ENCODE assay signal across 11 cellular contexts in the genomic region with DNA sequence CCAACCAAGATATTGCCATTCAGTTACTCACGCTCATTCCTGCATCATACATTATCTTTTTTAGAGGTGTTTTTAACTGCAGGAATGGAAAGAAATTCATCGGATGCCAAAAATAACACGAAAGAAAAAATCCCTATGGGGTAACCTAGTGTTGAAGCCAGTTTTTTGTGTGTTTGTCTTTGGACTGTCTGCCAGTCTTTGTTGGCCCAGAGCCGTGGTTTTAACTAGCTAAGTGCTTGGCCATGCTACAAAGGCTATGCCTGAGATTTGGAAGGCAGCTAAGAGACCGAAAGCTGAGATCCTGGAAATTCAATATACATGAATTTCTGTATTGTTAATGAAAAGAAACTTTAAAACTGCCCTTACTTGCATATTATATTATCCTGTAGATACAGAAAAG.
"Had no signal": no experiment of that assay in that cellular context is flagged by ENCODE, and none has a peak within 500 bp of the region (broad histone marks: within the 10 kb centered on the region; RNA-seq: fewer than 3 reads in every experiment).

No MANE protein-coding gene starts in this region.

- ATAC-seq: activated CD8-positive, alpha-beta memory T cell treated with anti-CD3 and anti-CD28 coated beads, Interleukin-2, amount 10 ng/mL, durations not matched to agents 7 days and 5 days had no signal

- DNase-seq: activated CD4-positive, alpha-beta T cell treated with anti-CD3 and anti-CD28 coated beads for 1 hour; activated CD4-positive, alpha-beta T cell treated with anti-CD3 and anti-CD28 coated beads, Interleukin-2, amount 50 U/mL, for 48 hours; activated CD8-positive, alpha-beta memory T cell treated with anti-CD3 and anti-CD28 coated beads, Interleukin-2, amount 10 ng/mL, durations not matched to agents 7 days and 5 days; activated effector memory CD4-positive, alpha-beta T cell treated with Interleukin-2 at 50 U/mL for 16 hours; activated T-cell treated with anti-CD3 and anti-CD28 coated beads, Interleukin-2, amount 50 U/mL, for 24 hours; foreskin fibroblast; nephron progenitor cell; ovary; stomach had no signal

- H3K4me3 ChIP-seq: breast epithelium, esophagus muscularis mucosa, ovary, stomach had no signal
